ENCODE assay signal across 1 cellular context in the genomic region with DNA sequence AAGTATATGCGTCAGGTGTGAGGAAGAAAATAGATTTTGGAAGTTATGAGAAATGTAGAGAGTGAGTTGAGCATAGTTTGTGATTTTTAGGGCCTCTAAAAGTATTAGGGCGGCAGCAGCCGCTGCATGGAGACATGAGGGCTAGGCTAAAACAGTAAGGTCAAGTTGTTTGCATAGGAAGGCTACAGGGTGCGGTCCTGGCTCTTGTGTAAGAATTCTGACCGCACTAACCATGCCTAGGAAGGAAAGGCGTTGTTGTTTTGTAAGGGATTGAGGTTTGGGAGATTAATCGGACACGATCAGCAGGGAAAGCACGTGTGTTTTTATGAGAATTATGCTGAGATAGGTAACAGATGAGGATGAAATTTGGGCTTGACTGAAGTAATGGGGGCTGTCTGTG. TPM values are rescaled to one million over a fixed set of nuclear protein-coding genes. Genes with fewer than 3 reads are reported as not detected.
"Had no signal": no experiment of that assay in that cellular context is flagged by ENCODE, and none has a peak within 500 bp of the region (broad histone marks: within the 10 kb centered on the region; RNA-seq: fewer than 3 reads in every experiment).

No MANE protein-coding gene starts in this region.

RNA-seq across cellular contexts. Expression of a gene that starts 6.8 kb away (rescaled TPM):
- polyA plus RNA-seq: neural cell had no signal
